13 cellular contexts compared by ENCODE assay signal in the genomic region with DNA sequence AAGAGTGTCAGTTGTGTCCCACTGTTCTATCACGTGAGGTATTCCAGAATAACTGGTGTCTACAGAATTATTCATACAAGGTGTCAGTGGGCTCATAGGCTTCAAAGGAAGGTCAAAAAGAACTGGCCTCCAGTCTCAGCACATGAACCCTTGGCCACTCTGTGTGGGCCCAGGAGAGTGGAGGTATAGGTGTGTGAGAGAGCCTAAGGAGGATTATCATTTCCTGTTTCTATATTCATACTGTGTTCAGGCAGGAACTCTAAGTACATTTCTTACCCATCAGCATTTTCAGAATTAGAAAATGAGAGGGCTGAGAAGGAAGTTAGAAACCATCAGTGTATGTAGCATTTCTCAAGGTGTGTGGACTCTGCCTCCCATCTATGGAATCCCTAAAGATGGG.
DNase-seq lines count a peak whose midpoint lies in the region; ATAC-seq lines count a peak whose summit lies in the region.
"Had no signal": no experiment of that assay in that cellular context is flagged by ENCODE, and none has a peak within 500 bp of the region (broad histone marks: within the 10 kb centered on the region; RNA-seq: fewer than 3 reads in every experiment).

No MANE protein-coding gene starts in this region.

- H3K27me3 ChIP-seq in BLaER1 treated with 17β-estradiol and CSF1 and Interleukin-3, amounts not matched to agents 10 nM and 100 nM, result no peaks in the 10 kb centered on the region

- H4K20me1 ChIP-seq in BLaER1 treated with 17β-estradiol and CSF1 and Interleukin-3, amounts not matched to agents 10 nM and 100 nM, result no peaks in the 10 kb centered on the region

- peaks cover 15 to 26% (median 20%) of the 10 kb centered on the region in 11 experiments; a peak in 20 of 22 replicates for H3K9me3 ChIP-seq in BLaER1 treated with 17β-estradiol and CSF1 and Interleukin-3, amounts not matched to agents 10 nM and 100 nM (replicated peaks in 1 of 11)

- peaks cover 25% of the 10 kb centered on the region for H3K36me3 Mint-ChIP-seq in activated T-helper 1 cell treated with anti-CD3 and anti-CD28 coated beads, Interleukin-12 subunit alpha, Interleukin-12 subunit beta, Interleukin-2, Interleukin-4 antibody, amounts not matched to agents 30 ng/mL and 10 ng/mL and 1 ng/mL, durations not matched to agents 14 hours and 24 hours and 36 hours (ENCODE audit: low read depth)

- H3K4me2 ChIP-seq in BLaER1 treated with 17β-estradiol and CSF1 and Interleukin-3, amounts not matched to agents 10 nM and 100 nM, result peak overlapping the region; percentile 66 to 88 (median 79); a peak in 21 of 22 replicates

- no peak for DNase-seq in activated T-helper 1 cell treated with anti-CD3 and anti-CD28 coated beads, Interleukin-12 subunit alpha, Interleukin-12 subunit beta, Interleukin-2, Interleukin-4 antibody, amounts not matched to agents 30 ng/mL and 10 ng/mL and 1 ng/mL, durations not matched to agents 14 hours and 24 hours and 36 hours (ENCODE audit: low spot score)
- DNase-seq in SIG-M5 treated with dmso at 0.1 percent for 504 hours (lab: John Stamatoyannopoulos, UW; ENCODE audit: unreplicated experiment) (no peak), NOMO-1 treated with DMSO at 0.1 percent for 48 hours (lab: John Stamatoyannopoulos, UW; ENCODE audit: unreplicated experiment) (no peak), iPS-NIHi11 (ENCODE audit: low spot score) (no peak)
- DNase-seq: activated CD4-positive, alpha-beta T cell treated with anti-CD3 and anti-CD28 coated beads for 4 hours; kidney glomerular epithelial cell; NCI-H1105; NCI-H345; PC-3 had no signal

- no peaks in the 10 kb centered on the region for H3K27me3 Mint-ChIP-seq in activated T-helper 1 cell treated with anti-CD3 and anti-CD28 coated beads, Interleukin-12 subunit alpha, Interleukin-12 subunit beta, Interleukin-2, Interleukin-4 antibody, amounts not matched to agents 30 ng/mL and 10 ng/mL and 1 ng/mL, durations not matched to agents 14 hours and 24 hours and 36 hours (ENCODE audit: insufficient read depth)

- peaks cover 29% of the 10 kb centered on the region for H3K9me3 Mint-ChIP-seq in activated T-helper 1 cell treated with anti-CD3 and anti-CD28 coated beads, Interleukin-12 subunit alpha, Interleukin-12 subunit beta, Interleukin-2, Interleukin-4 antibody, amounts not matched to agents 30 ng/mL and 10 ng/mL and 1 ng/mL, durations not matched to agents 14 hours and 24 hours and 36 hours

- peak overlapping the region; percentile 64 for H3K27ac Mint-ChIP-seq in activated T-helper 1 cell treated with anti-CD3 and anti-CD28 coated beads, Interleukin-12 subunit alpha, Interleukin-12 subunit beta, Interleukin-2, Interleukin-4 antibody, amounts not matched to agents 30 ng/mL and 10 ng/mL and 1 ng/mL, durations not matched to agents 14 hours and 24 hours and 36 hours

- ATAC-seq in GM18868 (IDR thresholded peaks at IDR 0.05; ENCODE audit: unreplicated experiment) (peak; percentile 38), HG02938 (IDR thresholded peaks at IDR 0.05; ENCODE audit: unreplicated experiment) (peak; percentile 63), HG03439 (IDR thresholded peaks at IDR 0.05; ENCODE audit: unreplicated experiment) (no peak)
- ATAC-seq: PC-3 had no signal

- no peaks in the 10 kb centered on the region for H3K36me3 ChIP-seq in BLaER1 treated with 17β-estradiol and CSF1 and Interleukin-3, amounts not matched to agents 10 nM and 100 nM

- H3K4me3 ChIP-seq in BLaER1 treated with 17β-estradiol and CSF1 and Interleukin-3, amounts not matched to agents 10 nM and 100 nM, result 0 out of 20 replicates have a peak overlapping the region, but pooled peaks of 1 of the 10 experiments have one; percentile 29

- intact Hi-C loops in activated T-helper 1 cell treated with anti-CD3 and anti-CD28 coated beads, Interleukin-12 subunit alpha, Interleukin-12 subunit beta, Interleukin-2, Interleukin-4 antibody, amounts not matched to agents 30 ng/mL and 10 ng/mL and 1 ng/mL, durations not matched to agents 14 hours and 24 hours and 36 hours (cut with micrococcal nuclease), result no loop called here

- peaks cover 75% of the 10 kb centered on the region for H3K4me1 Mint-ChIP-seq in activated T-helper 1 cell treated with anti-CD3 and anti-CD28 coated beads, Interleukin-12 subunit alpha, Interleukin-12 subunit beta, Interleukin-2, Interleukin-4 antibody, amounts not matched to agents 30 ng/mL and 10 ng/mL and 1 ng/mL, durations not matched to agents 14 hours and 24 hours and 36 hours (ENCODE audit: low read depth)

- peak overlapping the region in 9 of 11 experiments; percentile 72 to 84 (median 82); a peak in 14 of 22 replicates for H3K27ac ChIP-seq in BLaER1 treated with 17β-estradiol and CSF1 and Interleukin-3, amounts not matched to agents 10 nM and 100 nM

- H3K9ac ChIP-seq in BLaER1 treated with 17β-estradiol and CSF1 and Interleukin-3, amounts not matched to agents 10 nM and 100 nM, result no peak overlapping the region

- peak overlapping the region; percentile 47 for H3K4me3 Mint-ChIP-seq in activated T-helper 1 cell treated with anti-CD3 and anti-CD28 coated beads, Interleukin-12 subunit alpha, Interleukin-12 subunit beta, Interleukin-2, Interleukin-4 antibody, amounts not matched to agents 30 ng/mL and 10 ng/mL and 1 ng/mL, durations not matched to agents 14 hours and 24 hours and 36 hours

- peaks cover 33 to 50% (median 40%) of the 10 kb centered on the region in 10 experiments for H3K4me1 ChIP-seq in BLaER1 treated with 17β-estradiol and CSF1 and Interleukin-3, amounts not matched to agents 10 nM and 100 nM
